8 cellular contexts compared by ENCODE assay signal in genomic region chr11:40306938-40307548, GRCh38.
DNase-seq lines count a peak whose midpoint lies in the region; ATAC-seq and TF ChIP-seq lines count a peak whose summit lies in the region.

No MANE protein-coding gene starts in this region.

- H3K4me3 ChIP-seq in Loucy (ENCODE audit: low read length, poor library complexity, severe bottlenecking) (no peak overlapping the region), adrenal gland (no peak overlapping the region)

- DNase-seq in GM04503 (ENCODE audit: low read depth): peak; percentile 11
- DNase-seq in adrenal gland: peak in 2 of 7 donors; percentile 9 to 19
- DNase-seq in left kidney (ENCODE audit: low read depth, low spot score): peak; percentile 38
- DNase-seq in T-helper 1 cell: no peak

- intact Hi-C loops in adrenal gland (cut with DNase I): no loop called here

- no peaks in the 10 kb centered on the region for H3K79me2 ChIP-seq in Loucy (ENCODE audit: insufficient read depth, low read length)

- ATAC-seq in GM21528 (IDR thresholded peaks at IDR 0.05; ENCODE audit: low FRiP score, unreplicated experiment): peak; percentile 83
- no peak for ATAC-seq in HG03469 (IDR thresholded peaks at IDR 0.05; ENCODE audit: unreplicated experiment)
- no peak for ATAC-seq in HG03571 (IDR thresholded peaks at IDR 0.05; ENCODE audit: unreplicated experiment)

- no peak overlapping the region for H2AFZ ChIP-seq in Loucy (ENCODE audit: low read length)

- WGBS in adrenal gland, 4 donors: 0 to 19% (median 11%) methylated on average over 1 of the region's 1 CpG

- H3K4me2 ChIP-seq in Loucy (ENCODE audit: low read depth, low read length, poor library complexity, severe bottlenecking): no peak overlapping the region

- H3K36me3 ChIP-seq in Loucy (ENCODE audit: insufficient read depth, low read length): no peaks in the 10 kb centered on the region
- H3K36me3 ChIP-seq in adrenal gland (replicated peaks in 1 of 2): no peaks in the 10 kb centered on the region

- TF ChIP-seq POLR2A in adrenal gland (IDR thresholded peaks at IDR 0.05): no peak

- no peaks in the 10 kb centered on the region for H3K27me3 ChIP-seq in Loucy (ENCODE audit: insufficient read depth, low read length, poor library complexity, severe bottlenecking)
- H3K27me3 ChIP-seq in adrenal gland: no peaks in the 10 kb centered on the region

- H3K9me3 ChIP-seq in Loucy (ENCODE audit: insufficient read depth, low read depth, low read length) (no peaks in the 10 kb centered on the region), adrenal gland (replicated peaks in 1 of 3) (no peaks in the 10 kb centered on the region)

- no peak overlapping the region for H3K27ac ChIP-seq in adrenal gland

- no peaks in the 10 kb centered on the region for H3K9me2 ChIP-seq in Loucy (replicated peaks; ENCODE audit: low read depth, low read length)

- no peaks in the 10 kb centered on the region for H3F3A ChIP-seq in Loucy (ENCODE audit: low read depth)

- H4K20me1 ChIP-seq in Loucy (ENCODE audit: insufficient read depth, low read length, poor library complexity, severe bottlenecking): no peaks in the 10 kb centered on the region

- no peaks in the 10 kb centered on the region for H3K4me1 ChIP-seq in Loucy (ENCODE audit: insufficient read depth, low read length, poor library complexity, severe bottlenecking)
- no peaks in the 10 kb centered on the region for H3K4me1 ChIP-seq in adrenal gland (replicated peaks in 1 of 2)

- TF ChIP-seq CTCF in Loucy (conservative IDR thresholded peaks at IDR 0.05; ENCODE audit: low read length) (peak; percentile 61), adrenal gland (IDR thresholded peaks at IDR 0.05) (peak; percentile 21 to 58 (median 52))

- H3K9ac ChIP-seq in Loucy (ENCODE audit: low read depth, low read length, poor library complexity, severe bottlenecking): no peak overlapping the region

Comparison
In these comparisons a context has a peak if more than half of its experiments do, and no peak if none do; other contexts are left out.
1. DNase-seq: peak in GM04503 (single experiment) and left kidney (single experiment); none in T-helper 1 cell (0 of 5).